ENCODE assay signal across 17 cellular contexts in genomic region chr12:72872986-72873385, GRCh38.
"Had no signal": no experiment of that assay in that cellular context is flagged by ENCODE, and none has a peak within 500 bp of the region (broad histone marks: within the 10 kb centered on the region; RNA-seq: fewer than 3 reads in every experiment).

No MANE protein-coding gene starts in this region.

- H3K27me3 ChIP-seq: thyroid gland had no signal

- H3K9me3 ChIP-seq: thyroid gland had no signal

- ATAC-seq: activated naive CD8-positive, alpha-beta T cell treated with anti-CD3 and anti-CD28 coated beads, Interleukin-2, amount 50 U/mL, for 24 hours; activated T-cell treated with anti-CD3 and anti-CD28 coated beads, Interleukin-2, amount 50 U/mL, for 4 hours; effector memory CD8-positive, alpha-beta T cell; left colon; lower lobe of right lung; natural killer cell had no signal

- DNase-seq: activated CD4-positive, alpha-beta T cell treated with anti-CD3 and anti-CD28 coated beads, Interleukin-2, amount 50 U/mL, for 1 hour; activated CD4-positive, CD25-positive, alpha-beta regulatory T cell treated with anti-CD3 and anti-CD28 coated beads, Interleukin-2, amount 50 U/mL, for 72 hours; activated CD8-positive, alpha-beta memory T cell treated with anti-CD3 and anti-CD28 coated beads, Interleukin-2, amount 50 U/mL, for 4 hours; activated effector memory CD4-positive, alpha-beta T cell treated with Interleukin-2 at 50 U/mL for 16 hours; activated naive CD4-positive, alpha-beta T cell treated with anti-CD3 and anti-CD28 coated beads, Interleukin-2, amount 10 ng/mL, durations not matched to agents 7 days and 5 days; activated naive CD8-positive, alpha-beta T cell treated with anti-CD3 and anti-CD28 coated beads, Interleukin-2, amount 50 U/mL, for 24 hours; activated T-cell treated with anti-CD3 and anti-CD28 coated beads, Interleukin-2, amount 50 U/mL, for 4 hours; anterior cingulate cortex; caudate nucleus; effector memory CD8-positive, alpha-beta T cell; foreskin fibroblast; left colon; lower lobe of right lung; natural killer cell; stimulated activated CD4-positive, alpha-beta T cell treated with anti-CD3 and anti-CD28 coated beads, Interleukin-2, amount 100 ng/mL, for 24 hours; stimulated activated naive CD4-positive, alpha-beta T cell treated with Interleukin-2 at 50 U/mL for 16 hours; thyroid gland had no signal

- H3K27ac ChIP-seq: lower lobe of right lung, thyroid gland had no signal

- H3K4me3 ChIP-seq: lower lobe of right lung, thyroid gland had no signal

- H3K36me3 ChIP-seq: lower lobe of right lung, thyroid gland had no signal

- H3K4me1 ChIP-seq: lower lobe of right lung, thyroid gland had no signal
